13 cellular contexts compared by ENCODE assay signal in the genomic region with DNA sequence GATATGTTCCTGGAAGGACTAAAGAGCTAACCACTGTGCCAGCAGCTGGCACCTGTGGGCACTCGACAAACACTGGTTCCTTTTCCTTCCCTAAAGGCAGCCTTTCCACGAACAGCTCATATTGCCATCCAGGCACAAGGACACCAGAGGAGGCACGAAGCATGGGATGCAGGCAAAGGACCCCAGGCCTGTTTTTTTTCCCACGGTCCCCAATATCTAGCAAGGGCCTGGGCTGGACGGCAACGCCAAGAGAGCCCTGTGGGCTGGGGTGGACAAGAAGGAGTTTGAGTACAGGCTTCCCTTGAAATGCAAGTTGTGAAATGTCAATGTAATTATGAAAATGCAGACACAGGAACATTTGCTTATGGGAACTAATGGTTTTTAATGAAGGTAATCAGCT.
DNase-seq lines count a peak whose midpoint lies in the region; ATAC-seq and TF ChIP-seq lines count a peak whose summit lies in the region.
"Had no signal": no experiment of that assay in that cellular context is flagged by ENCODE, and none has a peak within 500 bp of the region (broad histone marks: within the 10 kb centered on the region; RNA-seq: fewer than 3 reads in every experiment).

No MANE protein-coding gene starts in this region.

- no peaks in the 10 kb centered on the region for H3K27me3 Mint-ChIP-seq in activated CD8-positive, alpha-beta memory T cell treated with anti-CD3 and anti-CD28 coated beads, Interleukin-2, amount 10 ng/mL, durations not matched to agents 7 days and 5 days
- H3K27me3 Mint-ChIP-seq in chondrocyte (ENCODE audit: low read depth), result peaks cover 9% of the 10 kb centered on the region
- H3K27me3 Mint-ChIP-seq in type B pancreatic cell, result peaks cover 13% of the 10 kb centered on the region
- H3K27me3 Mint-ChIP-seq in WTC11 (ENCODE audit: low read depth), result no peaks in the 10 kb centered on the region
- H3K27me3 Mint-ChIP-seq: B cell; CD4-positive, alpha-beta T cell had no signal

- no peak overlapping the region for H3K4me3 ChIP-seq in lung
- no peak overlapping the region for H3K4me3 ChIP-seq in breast epithelium

- DNase-seq in activated CD8-positive, alpha-beta memory T cell treated with anti-CD3 and anti-CD28 coated beads, Interleukin-2, amount 10 ng/mL, durations not matched to agents 7 days and 5 days, result peak; percentile 14
- DNase-seq in activated CD8-positive, alpha-beta memory T cell treated with anti-CD3 and anti-CD28 coated beads, Interleukin-2, amount 50 U/mL, for 48 hours, result no peak
- peak; percentile 27 for DNase-seq in chondrocyte (ENCODE audit: low spot score)
- DNase-seq in lung (ENCODE audit: low spot score), result peak; percentile 13
- DNase-seq in type B pancreatic cell (ENCODE audit: extremely low spot score, unreplicated experiment), result peak; percentile 42
- no peak for DNase-seq in NCI-H2171 treated with DMSO at 0.1 percent for 48 hours (lab: John Stamatoyannopoulos, UW)
- DNase-seq in WTC11 (ENCODE audit: low spot score), result no peak
- DNase-seq in breast epithelium (ENCODE audit: low spot score in 2 of 2), result no peak
- DNase-seq: C1 segment of cervical spinal cord; Calu3; CD4-positive, alpha-beta T cell; DMS 273 treated with DMSO at 0.1 percent for 48 hours had no signal

- intact Hi-C loops in breast epithelium (cut with DNase I; ENCODE audit: low total_unique reads), result no loop called here

- H3K36me3 Mint-ChIP-seq in activated CD8-positive, alpha-beta memory T cell treated with anti-CD3 and anti-CD28 coated beads, Interleukin-2, amount 10 ng/mL, durations not matched to agents 7 days and 5 days, result no peaks in the 10 kb centered on the region
- H3K36me3 Mint-ChIP-seq in chondrocyte (ENCODE audit: low read depth), result no peaks in the 10 kb centered on the region
- no peaks in the 10 kb centered on the region for H3K36me3 Mint-ChIP-seq in type B pancreatic cell
- no peaks in the 10 kb centered on the region for H3K36me3 Mint-ChIP-seq in WTC11

- no peaks in the 10 kb centered on the region for H3K4me1 Mint-ChIP-seq in activated CD8-positive, alpha-beta memory T cell treated with anti-CD3 and anti-CD28 coated beads, Interleukin-2, amount 10 ng/mL, durations not matched to agents 7 days and 5 days
- H3K4me1 Mint-ChIP-seq in chondrocyte (ENCODE audit: low read depth) (peaks cover 17% of the 10 kb centered on the region), type B pancreatic cell (ENCODE audit: unreplicated experiment) (peaks cover 10% of the 10 kb centered on the region), WTC11 (peaks cover 14% of the 10 kb centered on the region)
- H3K4me1 Mint-ChIP-seq: B cell had no signal

- H3K36me3 ChIP-seq in lung (ENCODE audit: control insufficient read depth in 2 of 2, insufficient read depth in 2 of 2, low read length in 2 of 2) (no peaks in the 10 kb centered on the region), breast epithelium (no peaks in the 10 kb centered on the region)

- no peak for TF ChIP-seq POLR2A in breast epithelium (IDR thresholded peaks at IDR 0.05)

- H3K4me1 ChIP-seq in lung (ENCODE audit: control insufficient read depth in 2 of 2, insufficient read depth in 2 of 2, low read length in 2 of 2) (no peaks in the 10 kb centered on the region), breast epithelium (no peaks in the 10 kb centered on the region)

- H3K27ac Mint-ChIP-seq in activated CD8-positive, alpha-beta memory T cell treated with anti-CD3 and anti-CD28 coated beads, Interleukin-2, amount 10 ng/mL, durations not matched to agents 7 days and 5 days, result no peak overlapping the region
- H3K27ac Mint-ChIP-seq in chondrocyte (ENCODE audit: unreplicated experiment) (no peak overlapping the region), type B pancreatic cell (no peak overlapping the region), WTC11 (no peak overlapping the region)
- H3K27ac Mint-ChIP-seq: B cell; CD4-positive, alpha-beta T cell had no signal

- H3K9me3 ChIP-seq in lung (ENCODE audit: control insufficient read depth in 2 of 2, insufficient read depth in 1 of 2, low read length in 1 of 2) (no peaks in the 10 kb centered on the region), breast epithelium (peaks cover 0 to 3% of the 10 kb centered on the region in 2 donors)

- WGBS in lung, 2 donors, result 80% methylated on average over 6 of the region's 6 CpGs

- H3K27me3 ChIP-seq in lung (ENCODE audit: control insufficient read depth, insufficient read depth) (no peaks in the 10 kb centered on the region), breast epithelium (no peaks in the 10 kb centered on the region)

- ATAC-seq in activated CD8-positive, alpha-beta memory T cell treated with anti-CD3 and anti-CD28 coated beads, Interleukin-2, amount 10 ng/mL, durations not matched to agents 7 days and 5 days, result no peak
- ATAC-seq in lung (ENCODE audit: insufficient read depth, low FRiP score) (no peak), WTC11 (no peak)

- POLR2A ChIA-PET in WTC11 (lab: Charles Lee), result no interaction called here

- TF ChIP-seq CTCF in chondrocyte (IDR thresholded peaks at IDR 0.05) (no peak), lung (IDR thresholded peaks at IDR 0.05; ENCODE audit: control extremely low read depth, extremely low read depth) (no peak), type B pancreatic cell (conservative IDR thresholded peaks at IDR 0.05) (no peak), WTC11 (IDR thresholded peaks at IDR 0.05) (no peak), breast epithelium (IDR thresholded peaks at IDR 0.05) (no peak)

- H3K27ac ChIP-seq in lung (ENCODE audit: low read depth in 1 of 2, low read length in 1 of 2) (no peak overlapping the region), breast epithelium (no peak overlapping the region)

- CTCF ChIA-PET in activated CD8-positive, alpha-beta memory T cell treated with anti-CD3 and anti-CD28 coated beads, Interleukin-2, amount 10 ng/mL, durations not matched to agents 7 days and 5 days (lab: Charles Lee), result no interaction called here
- CTCF ChIA-PET in WTC11 (lab: Charles Lee), result interaction anchor here (2.8 kb wide), 1 partner anchor 88 kb away, joined by 12 read pairs; no protein-coding TSS in a partner anchor

- no peak overlapping the region for H3K4me3 Mint-ChIP-seq in activated CD8-positive, alpha-beta memory T cell treated with anti-CD3 and anti-CD28 coated beads, Interleukin-2, amount 10 ng/mL, durations not matched to agents 7 days and 5 days
- no peak overlapping the region for H3K4me3 Mint-ChIP-seq in chondrocyte (ENCODE audit: unreplicated experiment)
- no peak overlapping the region for H3K4me3 Mint-ChIP-seq in type B pancreatic cell
- no peak overlapping the region for H3K4me3 Mint-ChIP-seq in WTC11
- H3K4me3 Mint-ChIP-seq: B cell; CD4-positive, alpha-beta T cell had no signal

- no peaks in the 10 kb centered on the region for H3K9me3 Mint-ChIP-seq in activated CD8-positive, alpha-beta memory T cell treated with anti-CD3 and anti-CD28 coated beads, Interleukin-2, amount 10 ng/mL, durations not matched to agents 7 days and 5 days (ENCODE audit: low read depth)
- H3K9me3 Mint-ChIP-seq in chondrocyte (ENCODE audit: low read depth) (peaks cover 4% of the 10 kb centered on the region), type B pancreatic cell (no peaks in the 10 kb centered on the region), WTC11 (peaks cover 4% of the 10 kb centered on the region; the same call in 1 of the 2 replicates)
- H3K9me3 Mint-ChIP-seq: CD4-positive, alpha-beta T cell had no signal

TF ChIP-seq in WTC11, 78 proteins besides CTCF, POLR2A, EP300 and RAD21:
- TF ChIP-seq FOXJ3 (CRISPR knock-in tag; IDR thresholded peaks at IDR 0.05; ENCODE audit: borderline replicate concordance), result no peak
- no peak for TF ChIP-seq EMX1 (CRISPR knock-in tag; IDR thresholded peaks at IDR 0.05)
- no peak for TF ChIP-seq ZNF512 (CRISPR knock-in tag; IDR thresholded peaks at IDR 0.05; ENCODE audit: borderline replicate concordance)
- no peak for TF ChIP-seq ESRRA (CRISPR knock-in tag; IDR thresholded peaks at IDR 0.05; ENCODE audit: borderline replicate concordance)
- TF ChIP-seq TP53 (CRISPR knock-in tag; IDR thresholded peaks at IDR 0.05), result no peak

Comparison
In these comparisons a context has a peak if more than half of its experiments do, and no peak if none do; other contexts are left out.
1. DNase-seq: peak in activated CD8-positive, alpha-beta memory T cell treated with anti-CD3 and anti-CD28 coated beads, Interleukin-2, amount 10 ng/mL, durations not matched to agents 7 days and 5 days (single experiment), chondrocyte (single experiment), lung (single experiment) and type B pancreatic cell (single experiment); none in activated CD8-positive, alpha-beta memory T cell treated with anti-CD3 and anti-CD28 coated beads, Interleukin-2, amount 50 U/mL, for 48 hours (single experiment), NCI-H2171 treated with DMSO at 0.1 percent for 48 hours (single experiment), WTC11 (single experiment) and breast epithelium (0 of 2).